In genomic region chr17:69445132-69445531, GRCh38 we compare ENCODE assay signal across 17 cellular contexts. TPM values are rescaled to one million over a fixed set of nuclear protein-coding genes. Genes with fewer than 3 reads are reported as not detected.
A peak's percentile ranks its signal among the peaks of the same experiment; 100 is the strongest.
DNase-seq lines count a peak whose midpoint lies in the region; ATAC-seq and TF ChIP-seq lines count a peak whose summit lies in the region.
"Had no signal": no experiment of that assay in that cellular context is flagged by ENCODE, and none has a peak within 500 bp of the region (broad histone marks: within the 10 kb centered on the region; RNA-seq: fewer than 3 reads in every experiment).

No MANE protein-coding gene starts in this region.

- no peak overlapping the region for H2AFZ ChIP-seq in GM23338

- POLR2A ChIA-PET in naive thymus-derived CD4-positive, alpha-beta T cell (lab: Charles Lee) = no interaction called here

- H3K4me1 ChIP-seq in BLaER1 (peaks cover 22% of the 10 kb centered on the region), GM23338 (ENCODE audit: insufficient read depth) (peaks cover 45% of the 10 kb centered on the region), heart right ventricle (peaks cover 0 to 25% (median 13%) of the 10 kb centered on the region in 9 donors)
- no peaks in the 10 kb centered on the region for H3K4me1 ChIP-seq in naive thymus-derived CD4-positive, alpha-beta T cell (ENCODE audit: control insufficient read depth in 2 of 2, insufficient read depth in 2 of 2, low read length in 2 of 2)
- H3K4me1 ChIP-seq: SJCRH30 had no signal

- H3K4me3 ChIP-seq in BLaER1 (no peak overlapping the region), GM23338 (no peak overlapping the region), heart right ventricle (no peak overlapping the region)
- H3K4me3 ChIP-seq in naive thymus-derived CD4-positive, alpha-beta T cell (ENCODE audit: low read length) = no peak overlapping the region
- H3K4me3 ChIP-seq: SJCRH30 had no signal

- H3K4me3 Mint-ChIP-seq in GM23338 (no peak overlapping the region), type B pancreatic cell (no peak overlapping the region)
- H3K4me3 Mint-ChIP-seq in activated naive CD8-positive, alpha-beta T cell treated with anti-CD3 and anti-CD28 coated beads for 36 hours = peak overlapping the region; percentile 19
- H3K4me3 Mint-ChIP-seq in naive thymus-derived CD4-positive, alpha-beta T cell = peak overlapping the region in 2 of 10 donors; percentile 6 to 44
- H3K4me3 Mint-ChIP-seq: HFFc6 had no signal

- H3K27ac Mint-ChIP-seq in GM23338 = 0 out of 2 replicates have a peak overlapping the region, but pooled peaks have one; percentile 71
- peak overlapping the region; percentile 53 for H3K27ac Mint-ChIP-seq in activated naive CD8-positive, alpha-beta T cell treated with anti-CD3 and anti-CD28 coated beads for 36 hours
- H3K27ac Mint-ChIP-seq in naive thymus-derived CD4-positive, alpha-beta T cell = peak overlapping the region in 6 of 9 donors; percentile 9 to 90 (median 70)
- H3K27ac Mint-ChIP-seq in type B pancreatic cell = no peak overlapping the region
- H3K27ac Mint-ChIP-seq: HFFc6 had no signal

- H3K4me1 Mint-ChIP-seq in GM23338 (peaks cover 38% of the 10 kb centered on the region), type B pancreatic cell (ENCODE audit: unreplicated experiment) (peaks cover 15% of the 10 kb centered on the region)
- H3K4me1 Mint-ChIP-seq in activated naive CD8-positive, alpha-beta T cell treated with anti-CD3 and anti-CD28 coated beads for 36 hours = peaks cover 10% of the 10 kb centered on the region
- peaks cover 3 to 40% (median 23%) of the 10 kb centered on the region in 7 donors for H3K4me1 Mint-ChIP-seq in naive thymus-derived CD4-positive, alpha-beta T cell

- peaks cover 18% of the 10 kb centered on the region for H3K9me3 ChIP-seq in BLaER1
- H3K9me3 ChIP-seq in naive thymus-derived CD4-positive, alpha-beta T cell (ENCODE audit: control insufficient read depth in 2 of 3, low read length in 3 of 3) = peaks cover 0 to 6% (median 0%) of the 10 kb centered on the region in 3 experiments
- peaks cover 0 to 17% (median 4%) of the 10 kb centered on the region in 11 donors for H3K9me3 ChIP-seq in heart right ventricle
- H3K9me3 ChIP-seq: SJCRH30 had no signal

- intact Hi-C loops in naive thymus-derived CD4-positive, alpha-beta T cell (cut with micrococcal nuclease) = no loop called here
- intact Hi-C loops in heart right ventricle (cut with DNase I) = no loop called here

- WGBS in heart right ventricle, 2 donors = 53 to 68% methylated on average over 2 of the region's 2 CpGs

- CTCF ChIA-PET in naive thymus-derived CD4-positive, alpha-beta T cell (lab: Charles Lee) = no interaction called here

- DNase-seq in GM23338 (ENCODE audit: low spot score) (no peak), type B pancreatic cell (ENCODE audit: extremely low spot score, unreplicated experiment) (no peak), HT-29 (ENCODE audit: low spot score) (no peak), heart right ventricle (no peak)
- DNase-seq in activated naive CD8-positive, alpha-beta T cell treated with anti-CD3 and anti-CD28 coated beads for 36 hours = no peak
- peak in 1 of 9 donors; percentile 8 for DNase-seq in naive thymus-derived CD4-positive, alpha-beta T cell
- DNase-seq: CD4-positive, alpha-beta memory T cell; HFFc6; IMR-90; NCI-H1436 treated with DMSO at 0.1 percent for 48 hours; NCI-H2081 treated with DMSO at 0.1 percent for 48 hours; NCI-H2227 treated with DMSO at 0.1 percent for 48 hours; NCI-H526 treated with DMSO at 0.1 percent for 48 hours; NK-92 treated with Interleukin-12 subunit alpha and Interleukin-12 subunit beta, amount 100 ng/mL, for 24 hours; SJCRH30 had no signal

- H3K79me2 ChIP-seq in GM23338 (replicated peaks; ENCODE audit: insufficient read depth) = peaks cover 66% of the 10 kb centered on the region

- H3K36me3 ChIP-seq in BLaER1 (no peaks in the 10 kb centered on the region), GM23338 (ENCODE audit: insufficient read depth) (no peaks in the 10 kb centered on the region), heart right ventricle (no peaks in the 10 kb centered on the region)
- H3K36me3 ChIP-seq in naive thymus-derived CD4-positive, alpha-beta T cell (ENCODE audit: control insufficient read depth in 2 of 3, insufficient read depth in 3 of 3, low read length in 3 of 3) = peaks cover 0 to 5% (median 0%) of the 10 kb centered on the region in 3 experiments
- H3K36me3 ChIP-seq: SJCRH30 had no signal

- TF ChIP-seq CTCF in GM23338 (conservative IDR thresholded peaks at IDR 0.05; ENCODE audit: low read depth in 2 of 2) (no peak), type B pancreatic cell (conservative IDR thresholded peaks at IDR 0.05) (no peak), heart right ventricle (IDR thresholded peaks at IDR 0.05) (no peak)

- H3K27me3 Mint-ChIP-seq in GM23338 (ENCODE audit: insufficient read depth, low read depth, poor library complexity) (peaks cover 9% of the 10 kb centered on the region), type B pancreatic cell (no peaks in the 10 kb centered on the region)
- H3K27me3 Mint-ChIP-seq in activated naive CD8-positive, alpha-beta T cell treated with anti-CD3 and anti-CD28 coated beads for 36 hours = no peaks in the 10 kb centered on the region
- no peaks in the 10 kb centered on the region for H3K27me3 Mint-ChIP-seq in naive thymus-derived CD4-positive, alpha-beta T cell
- H3K27me3 Mint-ChIP-seq: CD4-positive, alpha-beta memory T cell had no signal

- H3K27ac ChIP-seq in BLaER1 = no peak overlapping the region; the same call in 1 of the 2 replicates
- no peak overlapping the region for H3K27ac ChIP-seq in GM23338 (ENCODE audit: low read depth)
- H3K27ac ChIP-seq in naive thymus-derived CD4-positive, alpha-beta T cell (ENCODE audit: low read depth, low read length) = no peak overlapping the region
- H3K27ac ChIP-seq in heart right ventricle = no peak overlapping the region
- H3K27ac ChIP-seq: RWPE1, SJCRH30 had no signal

- H4K20me1 ChIP-seq in BLaER1 (no peaks in the 10 kb centered on the region), GM23338 (replicated peaks; ENCODE audit: insufficient read depth) (no peaks in the 10 kb centered on the region)

- ATAC-seq in GM23338 (no peak), heart right ventricle (no peak)
- ATAC-seq in naive thymus-derived CD4-positive, alpha-beta T cell = no peak

- H3K27me3 ChIP-seq in BLaER1 = no peaks in the 10 kb centered on the region
- H3K27me3 ChIP-seq in GM23338 (ENCODE audit: insufficient read depth) = no peaks in the 10 kb centered on the region
- H3K27me3 ChIP-seq in naive thymus-derived CD4-positive, alpha-beta T cell (ENCODE audit: control insufficient read depth in 2 of 2, insufficient read depth in 2 of 2, low read length in 2 of 2) = no peaks in the 10 kb centered on the region
- no peaks in the 10 kb centered on the region for H3K27me3 ChIP-seq in heart right ventricle
- H3K27me3 ChIP-seq: SJCRH30 had no signal

- no peak overlapping the region for H3K9ac ChIP-seq in BLaER1

- H3K36me3 Mint-ChIP-seq in GM23338 (ENCODE audit: low read depth) = peaks cover 6% of the 10 kb centered on the region; the same call in 1 of the 3 replicates
- peaks cover 8% of the 10 kb centered on the region for H3K36me3 Mint-ChIP-seq in activated naive CD8-positive, alpha-beta T cell treated with anti-CD3 and anti-CD28 coated beads for 36 hours
- H3K36me3 Mint-ChIP-seq in naive thymus-derived CD4-positive, alpha-beta T cell = peaks cover 2 to 26% (median 17%) of the 10 kb centered on the region in 5 donors
- H3K36me3 Mint-ChIP-seq in type B pancreatic cell = peaks cover 7% of the 10 kb centered on the region

- H3F3A ChIP-seq in GM23338 (replicated peaks; ENCODE audit: low read depth) = peaks cover 11% of the 10 kb centered on the region

- no peaks in the 10 kb centered on the region; the same call in 2 of the 3 replicates for H3K9me3 Mint-ChIP-seq in GM23338
- H3K9me3 Mint-ChIP-seq in activated naive CD8-positive, alpha-beta T cell treated with anti-CD3 and anti-CD28 coated beads for 36 hours = peaks cover 7% of the 10 kb centered on the region
- peaks cover 0 to 8% (median 3%) of the 10 kb centered on the region in 11 donors for H3K9me3 Mint-ChIP-seq in naive thymus-derived CD4-positive, alpha-beta T cell
- H3K9me3 Mint-ChIP-seq in type B pancreatic cell = no peaks in the 10 kb centered on the region

- H3K4me2 ChIP-seq in BLaER1 = peak overlapping the region; percentile 47
- no peak overlapping the region for H3K4me2 ChIP-seq in GM23338

- no peaks in the 10 kb centered on the region for H3K9me2 ChIP-seq in GM23338 (ENCODE audit: insufficient read depth)

RNA-seq across cellular contexts. Expression of gene MAP2K6, which starts 30.6 kb away (rescaled TPM):
- total RNA-seq in GM23338 (2014; rRNA removed; shearing (Covaris generic)) = 26.3 and 27.0 TPM in 2 replicates
- 31.1 and 33.2 TPM in 2 replicates for polyA plus RNA-seq in GM23338 (2016; fragmentation: Nextera tagmentation; extraction: Ambion mirVana)
- 1 to 10 TPM; 2.7 to 2.9 TPM for total RNA-seq in activated naive CD8-positive, alpha-beta T cell treated with anti-CD3 and anti-CD28 coated beads for 36 hours
- total RNA-seq in naive thymus-derived CD4-positive, alpha-beta T cell = 10 to 100 TPM in 4 of 5 experiments, 1 to 10 TPM in 1; 7.6 to 21.4 (median 18.3) TPM
- polyA plus RNA-seq in naive thymus-derived CD4-positive, alpha-beta T cell = 10 to 100 TPM; 14.9 to 21.3 TPM
- total RNA-seq in type B pancreatic cell (ENCODE audit: low replicate concordance) = 11.9 and 28.8 TPM in 2 replicates
- total RNA-seq in HT-29 (2014; rRNA removed; shearing (Covaris generic)) = 5.3 and 7.0 TPM in 2 replicates
- 1 to 10 TPM in 8 of 10 donors, under 1 TPM in 2; 0.89 to 4.0 (median 2.4) TPM for total RNA-seq in heart right ventricle
- polyA plus RNA-seq in heart right ventricle = 1 to 10 TPM in 1 of 2 donors, under 1 TPM in 1; 0.88 to 1.5 TPM
